Comparison of ENCODE assay signal across 1 cellular context in genomic region chr9:110748251-110748893, GRCh38.
TF ChIP-seq lines count a peak whose summit lies in the region.

No MANE protein-coding gene starts in this region.

TF ChIP-seq in SK-N-SH, 30 proteins besides CTCF, POLR2A, EP300 and RAD21 (continued from another document):
- no peak for TF ChIP-seq REST (IDR thresholded peaks at IDR 0.05; ENCODE audit: low read depth, low read length)
- peak; percentile 43; the same call in 1 of the 2 replicates for TF ChIP-seq RXRA (IDR thresholded peaks at IDR 0.05; ENCODE audit: borderline replicate concordance, low read depth)
- no peak for TF ChIP-seq NRF1 (IDR thresholded peaks at IDR 0.05; ENCODE audit: low read depth, low read length)
- no peak for TF ChIP-seq SIN3A (IDR thresholded peaks at IDR 0.05; ENCODE audit: borderline replicate concordance, low read depth, low read length)
- no peak for TF ChIP-seq TAF1 (IDR thresholded peaks at IDR 0.05; ENCODE audit: borderline replicate concordance, low read depth, low read length)
- 0 out of 2 replicates have a peak, but pooled peaks have one; percentile 42 for TF ChIP-seq MEF2A (IDR thresholded peaks at IDR 0.05; ENCODE audit: borderline replicate concordance, low read depth)
- TF ChIP-seq YY1 (IDR thresholded peaks at IDR 0.05; ENCODE audit: low read depth) = no peak
- peak; percentile 30; the same call in 1 of the 2 replicates for TF ChIP-seq RCOR1 (IDR thresholded peaks at IDR 0.05; ENCODE audit: low read length)
- TF ChIP-seq MXI1 (IDR thresholded peaks at IDR 0.05; ENCODE audit: low read depth, low read length) = no peak
- TF ChIP-seq TCF12 (IDR thresholded peaks at IDR 0.05) = peak; percentile 93
- TF ChIP-seq MAX (IDR thresholded peaks at IDR 0.05; ENCODE audit: low read depth) = no peak
- peak; percentile 31; the same call in 1 of the 2 replicates for TF ChIP-seq JUND (IDR thresholded peaks at IDR 0.05)
- TF ChIP-seq CHD2 (IDR thresholded peaks at IDR 0.05; ENCODE audit: low read length, partially characterized antibody) = no peak
- TF ChIP-seq POLR2AphosphoS5 (IDR thresholded peaks at IDR 0.05; ENCODE audit: low read depth, low read length) = peak; percentile 54; the same call in 1 of the 2 replicates
- peak; percentile 60 for TF ChIP-seq PBX3 (IDR thresholded peaks at IDR 0.05)
- TF ChIP-seq GATA2 (CRISPR knock-in tag; IDR thresholded peaks at IDR 0.05) = no peak
- TF ChIP-seq TEAD4 (IDR thresholded peaks at IDR 0.05; ENCODE audit: borderline replicate concordance, insufficient read depth) = 0 out of 2 replicates have a peak, but pooled peaks have one; percentile 37
- TF ChIP-seq FOSL2 (IDR thresholded peaks at IDR 0.05; ENCODE audit: borderline replicate concordance, low read depth) = no peak
